ENCODE assay signal across 13 cellular contexts in the genomic region with DNA sequence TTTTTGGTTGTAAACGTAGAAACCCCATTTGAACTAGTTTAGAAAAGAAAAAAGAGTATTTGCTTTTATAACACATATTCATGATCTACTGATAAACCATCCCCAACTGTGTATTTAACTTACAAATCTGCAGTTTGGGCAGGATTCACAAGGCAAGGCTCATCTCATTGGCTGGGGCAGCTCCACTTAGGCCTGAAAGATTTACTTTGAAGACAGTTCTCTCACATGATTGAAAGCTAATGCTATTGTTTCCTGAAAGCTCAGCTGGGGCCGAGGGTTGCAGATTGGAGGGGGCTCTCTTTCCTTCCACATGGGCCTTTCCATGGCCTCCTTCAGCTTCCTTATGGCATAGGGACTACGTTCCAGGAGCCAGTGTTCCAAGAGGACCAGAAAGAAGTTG. TPM values are rescaled to one million over a fixed set of nuclear protein-coding genes. Genes with fewer than 3 reads are reported as not detected.
DNase-seq lines count a peak whose midpoint lies in the region; ATAC-seq lines count a peak whose summit lies in the region.
"Had no signal": no experiment of that assay in that cellular context is flagged by ENCODE, and none has a peak within 500 bp of the region (broad histone marks: within the 10 kb centered on the region; RNA-seq: fewer than 3 reads in every experiment).

No MANE protein-coding gene starts in this region.

- H3K27me3 ChIP-seq in ACC112 (ENCODE audit: insufficient read depth, low read length): no peaks in the 10 kb centered on the region
- H3K27me3 ChIP-seq: gastrocnemius medialis had no signal

- no peaks in the 10 kb centered on the region for H3K79me2 ChIP-seq in ACC112 (ENCODE audit: control insufficient read depth, insufficient read depth, low read length, unreplicated experiment)

- peak overlapping the region; percentile 74 for H3K4me3 Mint-ChIP-seq in activated naive CD8-positive, alpha-beta T cell treated with anti-CD3 and anti-CD28 coated beads, Interleukin-2, amount 50 U/mL, for 24 hours

- H3K4me3 ChIP-seq in ACC112 (ENCODE audit: low read depth, low read length): peak overlapping the region; percentile 77
- H3K4me3 ChIP-seq: gastrocnemius medialis had no signal

- H3K9me3 Mint-ChIP-seq in activated naive CD8-positive, alpha-beta T cell treated with anti-CD3 and anti-CD28 coated beads, Interleukin-2, amount 50 U/mL, for 24 hours: peaks cover 5% of the 10 kb centered on the region

- no peaks in the 10 kb centered on the region for H3K4me1 ChIP-seq in ACC112 (ENCODE audit: control insufficient read depth, insufficient read depth, low read length, unreplicated experiment)
- H3K4me1 ChIP-seq: gastrocnemius medialis had no signal

- no peak overlapping the region for H3K27ac ChIP-seq in ACC112 (ENCODE audit: low read depth, low read length)
- H3K27ac ChIP-seq: gastrocnemius medialis, thoracic aorta had no signal

- peak overlapping the region; percentile 82 for H3K27ac Mint-ChIP-seq in activated naive CD8-positive, alpha-beta T cell treated with anti-CD3 and anti-CD28 coated beads, Interleukin-2, amount 50 U/mL, for 24 hours

- DNase-seq in activated naive CD8-positive, alpha-beta T cell treated with anti-CD3 and anti-CD28 coated beads, Interleukin-2, amount 50 U/mL, for 24 hours: no peak
- DNase-seq in occipital lobe (lab: John Stamatoyannopoulos, UW) (no peak), NCI-H446 (lab: John Stamatoyannopoulos, UW) (no peak), GM03348 (ENCODE audit: low spot score) (no peak), NCI-H2029 (lab: John Stamatoyannopoulos, UW) (no peak)
- DNase-seq: activated CD8-positive, alpha-beta memory T cell treated with anti-CD3 and anti-CD28 coated beads for 24 hours; DMS153; gastrocnemius medialis had no signal

- H3K36me3 ChIP-seq in ACC112 (ENCODE audit: insufficient read depth, low read length): no peaks in the 10 kb centered on the region
- H3K36me3 ChIP-seq: gastrocnemius medialis, thoracic aorta had no signal

- H3K4me1 Mint-ChIP-seq in activated naive CD8-positive, alpha-beta T cell treated with anti-CD3 and anti-CD28 coated beads, Interleukin-2, amount 50 U/mL, for 24 hours: peaks cover 46% of the 10 kb centered on the region

- peak overlapping the region; percentile 94 for H2AFZ ChIP-seq in ACC112 (ENCODE audit: low read length, unreplicated experiment)

- peaks cover 14% of the 10 kb centered on the region for H3K36me3 Mint-ChIP-seq in activated naive CD8-positive, alpha-beta T cell treated with anti-CD3 and anti-CD28 coated beads, Interleukin-2, amount 50 U/mL, for 24 hours (ENCODE audit: low read depth)

- peak; percentile 28 for ATAC-seq in GM19043 (IDR thresholded peaks at IDR 0.05; ENCODE audit: low read depth, unreplicated experiment)
- ATAC-seq in HG03135 (IDR thresholded peaks at IDR 0.05; ENCODE audit: unreplicated experiment): peak; percentile 28
- ATAC-seq in activated naive CD8-positive, alpha-beta T cell treated with anti-CD3 and anti-CD28 coated beads, Interleukin-2, amount 50 U/mL, for 24 hours: no peak
- ATAC-seq: gastrocnemius medialis, Right ventricle myocardium inferior had no signal

- H3K27me3 Mint-ChIP-seq in activated naive CD8-positive, alpha-beta T cell treated with anti-CD3 and anti-CD28 coated beads, Interleukin-2, amount 50 U/mL, for 24 hours: no peaks in the 10 kb centered on the region

RNA-seq across cellular contexts. Expression of gene ARHGAP15, which starts 47.4 kb away (rescaled TPM):
- total RNA-seq in occipital lobe: 14.2 TPM
